In the genomic region with DNA sequence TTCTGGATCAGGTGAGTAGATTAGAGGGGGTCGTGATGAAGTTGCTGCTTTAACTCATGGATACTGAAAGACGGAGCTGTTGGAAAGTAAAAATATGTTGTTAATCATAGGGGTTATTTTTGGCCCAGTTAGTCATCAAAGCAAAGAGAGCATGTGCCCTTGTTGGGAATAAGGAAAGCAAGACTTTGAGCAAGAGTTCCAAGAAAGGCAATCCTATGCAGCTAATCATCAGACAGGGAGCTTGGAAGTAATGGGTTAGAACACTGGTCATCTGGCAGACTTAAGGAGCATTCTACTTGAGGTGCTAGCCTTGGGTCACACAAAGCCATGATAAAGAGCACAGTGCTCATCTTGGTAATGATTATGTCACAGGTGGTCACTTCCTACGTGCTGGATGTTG, we compare ENCODE assay signal across 13 cellular contexts. TPM values are rescaled to one million over a fixed set of nuclear protein-coding genes. Genes with fewer than 3 reads are reported as not detected.
DNase-seq lines count a peak whose midpoint lies in the region; ATAC-seq, FAIRE-seq and TF ChIP-seq lines count a peak whose summit lies in the region.
"Had no signal": no experiment of that assay in that cellular context is flagged by ENCODE, and none has a peak within 500 bp of the region (broad histone marks: within the 10 kb centered on the region; RNA-seq: fewer than 3 reads in every experiment).

No MANE protein-coding gene starts in this region.

- ATAC-seq in HG03520 (IDR thresholded peaks at IDR 0.05; ENCODE audit: unreplicated experiment) = no peak
- ATAC-seq: lower lobe of right lung had no signal

- no peaks in the 10 kb centered on the region for H3K79me1 ChIP-seq in trophoblast cell (ENCODE audit: low read length)

- TF ChIP-seq CTCF in AG09309 (IDR thresholded peaks at IDR 0.05; ENCODE audit: control insufficient read depth, insufficient read depth, low read depth, low read length, missing control alignments) (no peak), RWPE1 (conservative IDR thresholded peaks at IDR 0.05; ENCODE audit: low read depth) (no peak), fibroblast of lung (conservative IDR thresholded peaks at IDR 0.05 in 1 of 2, IDR thresholded peaks at IDR 0.05 in 1 of 2; ENCODE audit: low read depth in 1 of 2, low read length in 2 of 2) (no peak)

- H2AFZ ChIP-seq in fibroblast of lung (ENCODE audit: low read length) (peak overlapping the region; percentile 44), trophoblast cell (ENCODE audit: insufficient read depth, low read length, poor library complexity) (no peak overlapping the region)

- H3K18ac ChIP-seq in trophoblast cell (ENCODE audit: low read length) = no peak overlapping the region

- H2AK5ac ChIP-seq in trophoblast cell (ENCODE audit: low read length) = no peak overlapping the region

- H3K79me2 ChIP-seq in fibroblast of lung (ENCODE audit: control insufficient read depth, insufficient read depth, low read length) (no peaks in the 10 kb centered on the region), trophoblast cell (ENCODE audit: control insufficient read depth, insufficient read depth, low read length, poor library complexity) (no peaks in the 10 kb centered on the region)

- FAIRE-seq in small intestine (lab: Jason Lieb, UNC) = no peak

- H3K27me3 ChIP-seq in fibroblast of lung (ENCODE audit: control insufficient read depth, insufficient read depth, low read length) = no peaks in the 10 kb centered on the region
- H3K27me3 ChIP-seq in trophoblast cell (ENCODE audit: insufficient read depth, low read length) = no peaks in the 10 kb centered on the region
- no peaks in the 10 kb centered on the region for H3K27me3 ChIP-seq in small intestine (ENCODE audit: control insufficient read depth in 2 of 2, insufficient read depth in 2 of 2, low read length in 2 of 2)

- peak overlapping the region; percentile 29 for H4K8ac ChIP-seq in trophoblast cell (ENCODE audit: low read depth, low read length)

- POLR2A ChIA-PET in RWPE1 (lab: Yijun Ruan, JAX; ENCODE audit: low non-redundant PET) = no interaction called here

- no peak overlapping the region for H2BK120ac ChIP-seq in trophoblast cell (ENCODE audit: insufficient read depth, low read length, poor library complexity)

- CTCF ChIA-PET in RWPE1 (lab: Yijun Ruan, JAX) = interaction anchor here (0.7 kb wide), 1 partner anchor 10 kb away, joined by 4 read pairs; no protein-coding TSS in a partner anchor

- DNase-seq in AG09309 (ENCODE audit: low read depth) (peak; percentile 78), RWPE1 (ENCODE audit: low spot score) (peak; percentile 65), fibroblast of lung (ENCODE audit: low read depth in 2 of 2) (peak; percentile 92 to 98), trophoblast cell (peak; percentile 24 to 54), small intestine (no peak), mesenteric fat pad (ENCODE audit: low spot score) (no peak)
- DNase-seq in activated CD4-positive, CD25-positive, alpha-beta regulatory T cell (lab: John Stamatoyannopoulos, UW) = no peak
- DNase-seq: activated CD4-positive, alpha-beta T cell treated with anti-CD3 and anti-CD28 coated beads, Interleukin-2, amount 50 U/mL, for 1 hour; lower lobe of right lung had no signal

- no peak overlapping the region for H3K14ac ChIP-seq in trophoblast cell (ENCODE audit: low read length)

- H3K4ac ChIP-seq in trophoblast cell (ENCODE audit: low read depth, low read length) = no peak overlapping the region

- H4K91ac ChIP-seq in trophoblast cell (ENCODE audit: low read depth, low read length) = no peak overlapping the region

- no peak overlapping the region for H2BK5ac ChIP-seq in trophoblast cell (ENCODE audit: low read depth, low read length, poor library complexity)

- no peak overlapping the region for H4K12ac ChIP-seq in trophoblast cell (ENCODE audit: low read depth, low read length)

- H3K27ac ChIP-seq in RWPE1 (no peak overlapping the region), fibroblast of lung (ENCODE audit: insufficient read depth, low read length) (peak overlapping the region; percentile 33), trophoblast cell (ENCODE audit: low read depth, low read length) (no peak overlapping the region), small intestine (ENCODE audit: low read depth in 1 of 2, low read length in 1 of 2) (peak overlapping the region in 1 of 2 donors; percentile 72)
- H3K27ac ChIP-seq: KMS-11, lower lobe of right lung had no signal

- H4K20me1 ChIP-seq in fibroblast of lung (ENCODE audit: control insufficient read depth, extremely low read depth, insufficient read depth, low read length) = no peaks in the 10 kb centered on the region

- H3K23ac ChIP-seq in trophoblast cell (ENCODE audit: low read length) = no peak overlapping the region

- no CpG with 5 or more reads among the region's 3 CpGs for WGBS in trophoblast cell (ENCODE audit: extremely low coverage, insufficient coverage, insufficient read length)
- 61 to 70% (median 68%) methylated on average over 3 of the region's 3 CpGs for WGBS in small intestine, 3 donors

- H3K4me1 ChIP-seq in fibroblast of lung (ENCODE audit: control insufficient read depth, extremely low read depth, insufficient read depth, low read length) = peaks cover 8% of the 10 kb centered on the region
- peaks cover 0 to 3% of the 10 kb centered on the region in 2 experiments for H3K4me1 ChIP-seq in trophoblast cell (ENCODE audit: control insufficient read depth in 1 of 2, insufficient read depth in 2 of 2, low read length in 2 of 2)
- H3K4me1 ChIP-seq in small intestine (ENCODE audit: control insufficient read depth in 2 of 2, insufficient read depth in 1 of 2, low read depth in 1 of 2, low read length in 1 of 2) = no peaks in the 10 kb centered on the region
- H3K4me1 ChIP-seq: lower lobe of right lung had no signal

- H3K36me3 ChIP-seq in fibroblast of lung (ENCODE audit: control insufficient read depth, insufficient read depth, low read length) (no peaks in the 10 kb centered on the region), trophoblast cell (ENCODE audit: control insufficient read depth in 1 of 2, insufficient read depth in 2 of 2, low read length in 2 of 2) (no peaks in the 10 kb centered on the region), small intestine (ENCODE audit: control insufficient read depth in 2 of 2, insufficient read depth in 2 of 2, low read length in 2 of 2) (no peaks in the 10 kb centered on the region)
- H3K36me3 ChIP-seq: lower lobe of right lung had no signal

- H3K9ac ChIP-seq in fibroblast of lung (ENCODE audit: insufficient read depth, low read length) = no peak overlapping the region
- no peak overlapping the region for H3K9ac ChIP-seq in trophoblast cell (ENCODE audit: low read length)
- H3K9ac ChIP-seq: KMS-11 had no signal

- H2BK12ac ChIP-seq in trophoblast cell (ENCODE audit: low read length) = no peak overlapping the region

- H3K4me2 ChIP-seq in fibroblast of lung (ENCODE audit: extremely low read depth, insufficient read depth, low read length) (peak overlapping the region; percentile 51), trophoblast cell (ENCODE audit: low read length) (no peak overlapping the region)
- H3K4me2 ChIP-seq: KMS-11 had no signal

- H3K4me3 ChIP-seq in AG09309 (ENCODE audit: control insufficient read depth, low read depth, low read length) = no peak overlapping the region
- H3K4me3 ChIP-seq in fibroblast of lung (replicated peaks in 1 of 4; ENCODE audit: control extremely low read depth in 1 of 4, insufficient read depth in 1 of 4, low read depth in 3 of 4, low read length in 4 of 4) = no peak overlapping the region
- no peak overlapping the region for H3K4me3 ChIP-seq in trophoblast cell (ENCODE audit: low read depth, low read length)
- no peak overlapping the region for H3K4me3 ChIP-seq in small intestine (ENCODE audit: low read depth in 1 of 2, low read length in 2 of 2)
- H3K4me3 ChIP-seq: lower lobe of right lung, skin epidermis had no signal

- H3K9me3 ChIP-seq in fibroblast of lung (ENCODE audit: control insufficient read depth, insufficient read depth, low read depth, low read length) = no peaks in the 10 kb centered on the region
- H3K9me3 ChIP-seq in trophoblast cell (ENCODE audit: insufficient read depth, low read depth, low read length) = no peaks in the 10 kb centered on the region
- no peaks in the 10 kb centered on the region for H3K9me3 ChIP-seq in small intestine (ENCODE audit: control insufficient read depth, low read depth)
- H3K9me3 ChIP-seq: lower lobe of right lung had no signal

RNA-seq across cellular contexts. Expression of a gene that starts 18.3 kb away (rescaled TPM):
- total RNA-seq in fibroblast of lung (10.4 and 10.5 TPM in 2 replicates), mesenteric fat pad (4.0 TPM)
- polyA plus RNA-seq in fibroblast of lung (4.1 and 5.5 TPM in 2 replicates), small intestine (1 to 10 TPM in 2 of 3 donors, under 1 TPM in 1; 0.22 to 2.8 (median 1.6) TPM)
- 2.0 and 2.3 TPM in 2 replicates for polyA plus RNA-seq in fibroblast of lung (2012)
- 0.48 TPM in 1 of 2 replicates, not detected in the other for polyA minus RNA-seq in fibroblast of lung (ENCODE audit: low replicate concordance)
- 0.01 TPM in 1 of 2 replicates, not detected in the other for polyA plus RNA-seq in trophoblast cell (2013)
- polyA plus RNA-seq: CD14-positive monocyte had no signal

RNA-seq across cellular contexts. Expression of a gene that starts 39.7 kb away (rescaled TPM):
- total RNA-seq in fibroblast of lung (under 0.01 and 0.17 TPM in 2 replicates), mesenteric fat pad (2.6 TPM)
- polyA plus RNA-seq in fibroblast of lung (0.07 TPM in 2 replicates), small intestine (1 to 10 TPM in 1 of 3 donors, under 1 TPM in 1, not detected in 1; 0.27 to 3.6 TPM)
- polyA plus RNA-seq in fibroblast of lung (2012) = 0.08 TPM in 1 of 2 replicates, not detected in the other
- polyA minus RNA-seq in fibroblast of lung (ENCODE audit: low replicate concordance) = not detected in 2 replicates
- not detected in 2 replicates for polyA plus RNA-seq in trophoblast cell (2013)
- polyA plus RNA-seq: CD14-positive monocyte had no signal

RNA-seq across cellular contexts. Expression of a gene that starts 59.6 kb away (rescaled TPM):
- total RNA-seq in fibroblast of lung = 1.3 and 6.2 TPM in 2 replicates
- 1.2 and 4.4 TPM in 2 replicates for polyA plus RNA-seq in fibroblast of lung
- 0.69 and 3.9 TPM in 2 replicates for polyA plus RNA-seq in fibroblast of lung (2012)
- 0.37 TPM in 1 of 2 replicates, not detected in the other for polyA minus RNA-seq in fibroblast of lung (ENCODE audit: low replicate concordance)
- not detected in 2 replicates for polyA plus RNA-seq in trophoblast cell (2013)
- polyA plus RNA-seq in small intestine = 1 to 10 TPM in 2 of 3 donors, not detected in 1; 1.1 to 6.7 TPM
- 9.4 TPM for total RNA-seq in mesenteric fat pad
- polyA plus RNA-seq: CD14-positive monocyte had no signal

Comparison
In these comparisons a context has a peak if more than half of its experiments do, and no peak if none do; other contexts are left out.
1. DNase-seq: peak in AG09309 (single experiment), RWPE1 (single experiment), fibroblast of lung (2 of 2) and trophoblast cell (2 of 2); none in small intestine (single experiment), mesenteric fat pad (single experiment) and activated CD4-positive, CD25-positive, alpha-beta regulatory T cell (0 of 4).